20 cellular contexts compared by ENCODE assay signal in the genomic region with DNA sequence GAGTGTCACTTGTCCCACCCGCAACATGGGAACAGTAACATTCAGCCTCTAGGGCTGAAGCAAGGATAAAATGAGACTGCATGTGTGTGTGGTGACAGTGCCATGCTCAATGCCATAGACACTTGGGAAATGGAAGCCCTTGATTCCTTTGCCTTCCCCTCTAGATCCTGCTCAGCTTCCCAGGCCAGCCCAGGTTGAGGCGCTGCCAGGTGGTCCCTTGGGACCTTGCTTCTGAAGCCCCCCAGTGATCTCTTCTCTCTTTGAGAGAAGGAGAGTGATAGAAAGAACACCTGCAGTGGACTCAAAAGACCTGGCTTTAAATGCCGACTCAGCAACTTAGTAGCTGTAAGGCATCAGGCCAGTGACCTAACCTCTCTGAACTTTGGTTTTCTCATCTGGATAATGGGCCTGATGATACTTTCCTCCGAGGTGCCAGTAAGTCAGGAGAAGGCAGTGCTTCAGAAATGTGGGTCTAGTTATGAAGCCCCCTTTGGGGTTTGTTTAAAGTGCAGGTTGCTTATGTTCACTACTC.
"Had no signal": no experiment of that assay in that cellular context is flagged by ENCODE, and none has a peak within 500 bp of the region (broad histone marks: within the 10 kb centered on the region; RNA-seq: fewer than 3 reads in every experiment).

No MANE protein-coding gene starts in this region.

- H3K36me3 Mint-ChIP-seq: type B pancreatic cell had no signal

- H3K27ac Mint-ChIP-seq: naive thymus-derived CD4-positive, alpha-beta T cell; nephron progenitor cell; type B pancreatic cell had no signal

- H3K4me3 ChIP-seq: coronary artery, hepatocyte, sigmoid colon, skin epidermis, suprapubic skin, thyroid gland had no signal

- H3K27me3 ChIP-seq: sigmoid colon, thyroid gland had no signal

- H3K36me3 ChIP-seq: sigmoid colon, suprapubic skin, thyroid gland had no signal

- DNase-seq: effector CD4-positive, alpha-beta T cell; foreskin melanocyte; head of caudate nucleus; kidney; left cardiac atrium; left ventricle myocardium superior; mesendoderm; naive thymus-derived CD4-positive, alpha-beta T cell; nephron progenitor cell; sigmoid colon; stimulated activated CD4-positive, alpha-beta T cell treated with anti-CD3 and anti-CD28 coated beads, Interleukin-2, amount 100 ng/mL, for 24 hours; stimulated activated CD4-positive, alpha-beta T cell treated with anti-CD3 and anti-CD28 coated beads, Interleukin-4, amount 100 ng/mL, for 4 hours; stimulated activated naive CD4-positive, alpha-beta T cell treated with Interleukin-2 at 50 U/mL for 16 hours; thyroid gland had no signal

- H3K9me3 ChIP-seq: sigmoid colon, suprapubic skin, thyroid gland had no signal

- H3K27ac ChIP-seq: hepatocyte, parathyroid adenoma, sigmoid colon, skin epidermis, suprapubic skin had no signal

- H3K4me3 Mint-ChIP-seq: naive thymus-derived CD4-positive, alpha-beta T cell; nephron progenitor cell; type B pancreatic cell had no signal

- H3K9me3 Mint-ChIP-seq: naive thymus-derived CD4-positive, alpha-beta T cell; type B pancreatic cell had no signal

- ATAC-seq: left cardiac atrium; left ventricle myocardium superior; naive thymus-derived CD4-positive, alpha-beta T cell had no signal
